ENCODE assay signal across 1 cellular context in the genomic region with DNA sequence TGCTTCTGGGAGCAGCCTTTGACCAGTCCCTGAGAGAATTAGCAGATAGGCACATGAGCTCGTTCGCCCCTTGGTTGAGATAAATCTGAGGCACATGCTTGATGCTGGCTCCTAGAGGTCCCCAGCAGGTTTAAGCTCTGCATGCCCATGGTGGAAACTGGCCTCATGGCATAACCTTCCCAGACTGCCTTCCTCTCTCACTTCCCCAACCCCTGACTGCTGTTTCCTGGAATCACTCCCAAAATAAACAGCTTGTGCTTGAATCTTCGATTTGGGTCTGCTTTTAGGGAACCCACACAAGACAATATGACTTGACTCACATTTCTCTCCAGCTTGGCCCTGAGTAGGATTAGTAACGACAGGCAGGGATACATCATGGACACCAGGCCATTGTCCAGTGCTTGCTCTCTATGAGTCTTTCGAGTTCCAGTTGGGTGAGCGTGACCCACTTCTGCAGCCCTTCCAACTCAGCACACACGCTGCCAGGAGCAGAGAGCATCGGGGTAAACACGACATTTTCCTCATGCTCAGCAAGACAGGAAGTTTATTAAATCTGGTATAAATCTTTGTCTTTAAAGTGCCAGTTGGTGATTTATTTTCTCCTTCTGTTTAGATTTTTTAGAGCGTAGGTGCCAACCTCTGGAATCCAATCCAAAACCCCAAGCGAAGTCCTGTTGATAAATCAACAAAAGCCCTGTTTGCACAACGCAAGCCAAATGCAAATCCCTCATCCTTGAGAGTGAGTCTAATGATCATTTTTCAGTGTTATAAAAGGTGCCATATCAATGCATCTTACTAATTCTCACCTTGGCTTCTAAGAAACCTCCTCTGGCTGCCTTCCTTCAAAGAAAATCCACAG.
TF ChIP-seq lines count a peak whose summit lies in the region.

No MANE protein-coding gene starts in this region.

TF ChIP-seq in SK-N-SH treated with all-trans-retinoic acid at 6 μM for 48 hours, 23 proteins besides CTCF, POLR2A, EP300 and RAD21 (continued from another document):
- TF ChIP-seq, protein P1, sequence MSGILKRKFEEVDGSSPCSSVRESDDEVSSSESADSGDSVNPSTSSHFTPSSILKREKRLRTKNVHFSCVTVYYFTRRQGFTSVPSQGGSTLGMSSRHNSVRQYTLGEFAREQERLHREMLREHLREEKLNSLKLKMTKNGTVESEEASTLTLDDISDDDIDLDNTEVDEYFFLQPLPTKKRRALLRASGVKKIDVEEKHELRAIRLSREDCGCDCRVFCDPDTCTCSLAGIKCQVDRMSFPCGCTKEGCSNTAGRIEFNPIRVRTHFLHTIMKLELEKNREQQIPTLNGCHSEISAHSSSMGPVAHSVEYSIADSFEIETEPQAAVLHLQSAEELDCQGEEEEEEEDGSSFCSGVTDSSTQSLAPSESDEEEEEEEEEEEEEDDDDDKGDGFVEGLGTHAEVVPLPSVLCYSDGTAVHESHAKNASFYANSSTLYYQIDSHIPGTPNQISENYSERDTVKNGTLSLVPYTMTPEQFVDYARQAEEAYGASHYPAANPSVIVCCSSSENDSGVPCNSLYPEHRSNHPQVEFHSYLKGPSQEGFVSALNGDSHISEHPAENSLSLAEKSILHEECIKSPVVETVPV (CRISPR knock-in tag; IDR thresholded peaks at IDR 0.05) = no peak
TF ChIP-seq in SK-N-SH treated with all-trans-retinoic acid at 6 μM for 48 hours: peak in this region for 0.
